ENCODE assay signal across 1 cellular context in genomic region chr20:61662226-61662945, GRCh38.
TF ChIP-seq lines count a peak whose summit lies in the region.

No MANE protein-coding gene starts in this region.

TF ChIP-seq in K562, 482 proteins besides CTCF, POLR2A, EP300 and RAD21:
- TF ChIP-seq HDGF (IDR thresholded peaks at IDR 0.05) (no peak), TAF1 (IDR thresholded peaks at IDR 0.05; ENCODE audit: control insufficient read depth, extremely low read depth, insufficient read depth, low read length, severe bottlenecking) (no peak), PTRF (tag; IDR thresholded peaks at IDR 0.05) (no peak), ZMIZ1 (IDR thresholded peaks at IDR 0.05; ENCODE audit: low read depth in 2 of 2, low read length in 2 of 2) (no peak), ZNF3 (CRISPR knock-in tag; IDR thresholded peaks at IDR 0.05) (no peak), MCM3 (IDR thresholded peaks at IDR 0.05) (no peak), KLF10 (CRISPR knock-in tag; IDR thresholded peaks at IDR 0.05) (no peak), ZNF143 (CRISPR knock-in tag; IDR thresholded peaks at IDR 0.05) (no peak), ZFP36 (IDR thresholded peaks at IDR 0.05; ENCODE audit: low read depth, low read length, partially characterized antibody) (no peak), NUFIP1 (IDR thresholded peaks at IDR 0.05; ENCODE audit: partially characterized antibody) (no peak), LEF1 (IDR thresholded peaks at IDR 0.05) (no peak), ZNF282 (CRISPR knock-in tag; IDR thresholded peaks at IDR 0.05) (no peak), PATZ1 (CRISPR knock-in tag; IDR thresholded peaks at IDR 0.05; ENCODE audit: borderline replicate concordance) (no peak), SAP30 (IDR thresholded peaks at IDR 0.05; ENCODE audit: borderline replicate concordance, insufficient read depth, low read depth, low read length, poor library complexity, severe bottlenecking) (no peak)
